In the genomic region with DNA sequence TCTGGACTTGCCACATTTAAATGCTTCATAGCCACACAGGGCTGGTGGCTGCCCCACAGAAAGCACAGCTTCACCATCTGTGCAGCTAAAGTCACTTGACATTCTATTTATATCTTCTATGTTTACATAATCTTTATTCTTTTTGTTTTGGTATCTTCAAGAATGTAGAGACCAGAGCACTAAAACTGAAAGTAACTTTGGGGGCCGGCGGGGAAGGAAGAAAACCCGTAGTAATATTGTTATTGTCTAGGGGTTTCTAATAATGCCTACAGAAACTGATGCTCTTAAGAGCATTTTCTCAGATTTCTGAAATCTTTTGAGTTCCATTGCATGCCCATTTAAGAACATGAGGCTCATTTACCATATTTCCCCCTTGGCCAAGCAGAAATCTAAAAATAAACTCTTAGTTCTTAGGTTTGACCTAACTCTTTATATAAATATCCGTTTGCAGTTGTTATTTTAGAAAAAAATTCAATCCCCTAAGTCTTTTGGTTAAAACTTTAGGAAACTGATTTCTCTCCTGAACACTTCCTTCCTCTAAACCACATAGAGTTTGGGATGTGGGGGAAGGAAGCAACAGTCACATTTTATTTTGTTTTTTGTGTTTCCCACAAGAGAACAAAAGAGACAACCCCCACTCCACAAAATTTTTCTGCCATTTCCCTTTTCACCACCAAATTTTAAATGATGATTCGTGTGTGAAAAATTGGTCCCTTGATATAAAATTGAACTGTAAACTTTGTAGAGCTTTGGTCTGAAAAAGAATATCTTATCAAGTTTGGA, we compare ENCODE assay signal across 8 cellular contexts.
DNase-seq lines count a peak whose midpoint lies in the region; ATAC-seq lines count a peak whose summit lies in the region.

No MANE protein-coding gene starts in this region.

- peak overlapping the region; percentile 86 for H3K9ac ChIP-seq in mesenchymal stem cell (ENCODE audit: low read length)

- H3K4me3 ChIP-seq in SJCRH30 (peak overlapping the region; percentile 45), mesenchymal stem cell (ENCODE audit: insufficient read depth in 1 of 2, low read depth in 1 of 2, low read length in 2 of 2) (peak overlapping the region in 1 of 2 experiments; percentile 68)

- H3K27ac ChIP-seq in SJCRH30 (peak overlapping the region; percentile 40), mesenchymal stem cell (ENCODE audit: low read length, poor library complexity, severe bottlenecking) (peak overlapping the region; percentile 38)

- H2AFZ ChIP-seq in mesenchymal stem cell (ENCODE audit: low read depth, low read length), result no peak overlapping the region

- DNase-seq in SJCRH30 (peak; percentile 10 to 28), mesenchymal stem cell (peak; percentile 58), NCI-H2171 (lab: John Stamatoyannopoulos, UW) (no peak), NCI-H748 (lab: John Stamatoyannopoulos, UW; ENCODE audit: unreplicated experiment) (no peak), NCI-H748 treated with DMSO at 0.1 percent for 48 hours (lab: John Stamatoyannopoulos, UW) (no peak), NCI-H2196 (lab: John Stamatoyannopoulos, UW; ENCODE audit: unreplicated experiment) (no peak)

- WGBS in mesenchymal stem cell, result 70% methylated on average over 3 of the region's 5 CpGs

- no peak overlapping the region for H2BK12ac ChIP-seq in mesenchymal stem cell (ENCODE audit: low read length in 2 of 2)

- no peak overlapping the region for H2BK5ac ChIP-seq in mesenchymal stem cell (ENCODE audit: low read depth, low read length, poor library complexity, severe bottlenecking)

- no peak overlapping the region for H3K4ac ChIP-seq in mesenchymal stem cell (ENCODE audit: low read depth in 1 of 2, low read length in 2 of 2)

- H3K14ac ChIP-seq in mesenchymal stem cell (ENCODE audit: low read length in 2 of 2), result no peak overlapping the region

- H3K27me3 ChIP-seq in SJCRH30, result no peaks in the 10 kb centered on the region
- H3K27me3 ChIP-seq in mesenchymal stem cell (ENCODE audit: control insufficient read depth in 1 of 2, insufficient read depth in 1 of 2, low read length in 2 of 2), result no peaks in the 10 kb centered on the region

- H3K79me1 ChIP-seq in mesenchymal stem cell (replicated peaks; ENCODE audit: low read length, poor library complexity, severe bottlenecking), result no peaks in the 10 kb centered on the region

- H2BK120ac ChIP-seq in mesenchymal stem cell (ENCODE audit: low read depth, low read length), result peak overlapping the region; percentile 79

- H3K9me3 ChIP-seq in SJCRH30 (replicated peaks) (no peaks in the 10 kb centered on the region), mesenchymal stem cell (ENCODE audit: control insufficient read depth, low read length) (no peaks in the 10 kb centered on the region)

- no peak overlapping the region for H4K91ac ChIP-seq in mesenchymal stem cell (ENCODE audit: low read length)

- H3K23ac ChIP-seq in mesenchymal stem cell (ENCODE audit: low read length in 2 of 2), result no peak overlapping the region

- peak overlapping the region; percentile 52 for H3K4me2 ChIP-seq in mesenchymal stem cell (ENCODE audit: low read length, poor library complexity, severe bottlenecking)

- peak overlapping the region in 1 of 2 experiments; percentile 62 for H3K18ac ChIP-seq in mesenchymal stem cell (ENCODE audit: low read depth in 1 of 2, low read length in 2 of 2)

- H3K36me3 ChIP-seq in SJCRH30 (no peaks in the 10 kb centered on the region), mesenchymal stem cell (ENCODE audit: control insufficient read depth in 1 of 2, insufficient read depth in 2 of 2, low read depth in 1 of 2, low read length in 2 of 2) (no peaks in the 10 kb centered on the region)

- no peak overlapping the region for H4K8ac ChIP-seq in mesenchymal stem cell (ENCODE audit: low read length)

- no peak overlapping the region for H2AK5ac ChIP-seq in mesenchymal stem cell (ENCODE audit: low read length, severe bottlenecking)

- H2BK15ac ChIP-seq in mesenchymal stem cell (ENCODE audit: low read depth, poor library complexity, severe bottlenecking), result no peak overlapping the region

- ATAC-seq in GM18867 (IDR thresholded peaks at IDR 0.05; ENCODE audit: unreplicated experiment) (peak; percentile 100), HG02759 (IDR thresholded peaks at IDR 0.05; ENCODE audit: unreplicated experiment) (peak; percentile 98)

- peaks cover 23% of the 10 kb centered on the region for H3K4me1 ChIP-seq in SJCRH30
- peaks cover 2% of the 10 kb centered on the region for H3K4me1 ChIP-seq in mesenchymal stem cell (ENCODE audit: control insufficient read depth, insufficient read depth, low read depth, low read length)

Comparison
In these comparisons a context has a peak if more than half of its experiments do, and no peak if none do; other contexts are left out.
1. DNase-seq: peak in SJCRH30 (2 of 2) and mesenchymal stem cell (single experiment); none in NCI-H2171 (single experiment), NCI-H748 (single experiment), NCI-H748 treated with DMSO at 0.1 percent for 48 hours (single experiment) and NCI-H2196 (single experiment).